In the genomic region with DNA sequence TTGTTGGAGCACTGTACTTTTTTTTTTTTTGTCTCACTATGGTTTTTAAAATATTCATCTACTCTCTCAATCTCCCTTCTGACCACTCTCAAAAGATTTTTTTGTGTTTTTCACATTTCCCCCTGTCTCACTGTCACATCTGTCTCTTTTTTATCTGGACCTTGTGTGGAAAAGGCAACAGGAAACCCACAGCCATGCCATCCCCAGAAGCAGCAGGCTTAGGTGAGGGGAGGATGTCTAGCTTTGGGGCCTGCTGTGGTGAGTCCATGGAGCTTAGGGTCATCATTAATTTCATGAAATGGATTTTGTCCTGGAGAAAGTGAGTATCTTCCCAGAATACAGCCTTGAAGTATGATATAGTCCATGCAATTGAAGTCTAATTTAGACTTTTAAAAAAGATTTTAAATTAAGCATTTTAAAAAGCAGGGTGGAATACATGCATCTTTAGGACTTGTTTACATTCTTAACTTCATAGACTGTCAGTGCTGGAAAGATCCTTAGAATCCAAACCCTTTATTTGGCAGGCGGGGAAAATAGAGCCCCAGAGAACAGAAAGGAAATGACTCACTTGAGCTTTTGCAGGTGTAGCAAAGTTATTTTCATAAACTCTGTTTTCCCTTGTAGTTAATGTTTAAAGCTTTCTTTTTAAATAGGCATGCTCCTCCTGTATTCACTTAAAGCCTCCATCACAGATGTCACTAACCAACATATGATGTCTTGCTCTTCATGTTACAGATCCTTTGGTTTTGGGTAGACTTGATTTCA, we compare ENCODE assay signal across 8 cellular contexts. TPM values are rescaled to one million over a fixed set of nuclear protein-coding genes. Genes with fewer than 3 reads are reported as not detected.
DNase-seq lines count a peak whose midpoint lies in the region; ATAC-seq and TF ChIP-seq lines count a peak whose summit lies in the region.
"Had no signal": no experiment of that assay in that cellular context is flagged by ENCODE, and none has a peak within 500 bp of the region (broad histone marks: within the 10 kb centered on the region; RNA-seq: fewer than 3 reads in every experiment).

No MANE protein-coding gene starts in this region.

- H3K9me3 ChIP-seq in gastrocnemius medialis = no peaks in the 10 kb centered on the region

- no peak overlapping the region for H3K4me3 ChIP-seq in gastrocnemius medialis

- H3K27me3 ChIP-seq in gastrocnemius medialis = no peaks in the 10 kb centered on the region

- DNase-seq in EL = peak; percentile 54
- DNase-seq in LHCN-M2 (ENCODE audit: low read depth) = peak; percentile 52
- DNase-seq in epithelial cell of prostate (ENCODE audit: low read depth, low spot score) = no peak
- no peak for DNase-seq in gastrocnemius medialis
- no peak for DNase-seq in SK-N-DZ (ENCODE audit: low spot score)
- DNase-seq: NCI-H1092 treated with DMSO at 0.1 percent for 48 hours had no signal

- peaks cover 4 to 23% of the 10 kb centered on the region in 2 donors for H3K4me1 ChIP-seq in gastrocnemius medialis

- no peak for TF ChIP-seq CTCF in gastrocnemius medialis (IDR thresholded peaks at IDR 0.05 in 4 of 5, conservative IDR thresholded peaks at IDR 0.05 in 1 of 5)

- H3K36me3 ChIP-seq in gastrocnemius medialis = no peaks in the 10 kb centered on the region

- TF ChIP-seq POLR2A in gastrocnemius medialis (IDR thresholded peaks at IDR 0.05) = no peak

- intact Hi-C loops in gastrocnemius medialis (cut with DNase I; ENCODE audit: low total_unique reads) = no loop called here

- H3K27ac ChIP-seq in epithelial cell of prostate = peak overlapping the region; percentile 56
- peak overlapping the region; percentile 26 to 57 (median 52) for H3K27ac ChIP-seq in gastrocnemius medialis

- ATAC-seq in gastrocnemius medialis (no peak), HG02885 (IDR thresholded peaks at IDR 0.05; ENCODE audit: poor library complexity, unreplicated experiment) (no peak), GM21515 (IDR thresholded peaks at IDR 0.05; ENCODE audit: unreplicated experiment) (no peak)

- in situ Hi-C loops in gastrocnemius medialis (cut with MboI; ENCODE audit: low sequenced_read_pairs in 4 of 4) = no loop called here

RNA-seq across cellular contexts. Expression of gene MINDY4, which starts 25.1 kb away (rescaled TPM):
- total RNA-seq in LHCN-M2 (2014; rRNA removed) (3.7 and 5.1 TPM in 2 replicates), gastrocnemius medialis (1 to 10 TPM; 1.4 to 4.3 (median 3.0) TPM)
- polyA plus RNA-seq in LHCN-M2 (2012) = 1.4 TPM
- polyA plus RNA-seq in SK-N-DZ (2014; cell fraction: cytosol; rRNA removed) = 3.1 and 3.7 TPM in 2 replicates
- polyA plus RNA-seq in SK-N-DZ (2014; cell fraction: nucleus; rRNA removed) = 3.0 and 4.3 TPM in 2 replicates

RNA-seq across cellular contexts. Expression of gene INMT, which starts 44.4 kb away (rescaled TPM):
- total RNA-seq in LHCN-M2 (2014; rRNA removed) (1.4 and 1.7 TPM in 2 replicates), gastrocnemius medialis (1 to 10 TPM; 1.9 to 8.6 (median 5.5) TPM)
- polyA plus RNA-seq in LHCN-M2 (2012) = 1.1 TPM
- not detected in 2 replicates for polyA plus RNA-seq in SK-N-DZ (2014; cell fraction: cytosol; rRNA removed)
- polyA plus RNA-seq in SK-N-DZ (2014; cell fraction: nucleus; rRNA removed) = 0.22 TPM in 1 of 2 replicates, not detected in the other

Comparison
In these comparisons a context has a peak if more than half of its experiments do, and no peak if none do; other contexts are left out.
1. DNase-seq: peak in EL (single experiment) and LHCN-M2 (single experiment); none in epithelial cell of prostate (single experiment), gastrocnemius medialis (0 of 2) and SK-N-DZ (single experiment).